30 cellular contexts compared by ENCODE assay signal in genomic region chr6:74581681-74582080, GRCh38.
"Had no signal": no experiment of that assay in that cellular context is flagged by ENCODE, and none has a peak within 500 bp of the region (broad histone marks: within the 10 kb centered on the region; RNA-seq: fewer than 3 reads in every experiment).

No MANE protein-coding gene starts in this region.

- H3K4me1 ChIP-seq: breast epithelium, colonic mucosa, esophagus squamous epithelium had no signal

- H3K4me3 ChIP-seq: ascending aorta, breast epithelium, colonic mucosa, esophagus squamous epithelium, gastroesophageal sphincter had no signal

- H3K9me3 ChIP-seq: ascending aorta, breast epithelium, colonic mucosa, esophagus squamous epithelium, gastroesophageal sphincter had no signal

- H3K27me3 ChIP-seq: ascending aorta, breast epithelium, colonic mucosa, esophagus squamous epithelium, gastroesophageal sphincter had no signal

- ATAC-seq: activated CD4-positive, alpha-beta T cell treated with anti-CD3 and anti-CD28 coated beads for 36 hours; activated CD8-positive, alpha-beta T cell treated with anti-CD3 and anti-CD28 coated beads, Interleukin-2, amount 10 ng/mL, durations not matched to agents 7 days and 5 days; activated naive CD4-positive, alpha-beta T cell treated with anti-CD3 and anti-CD28 coated beads, Interleukin-2, amount 50 U/mL, for 72 hours; activated T-cell treated with anti-CD3 and anti-CD28 coated beads, Interleukin-2, amount 50 U/mL, for 72 hours; gastroesophageal sphincter; T-helper 17 cell had no signal

- H3K36me3 ChIP-seq: ascending aorta, breast epithelium, colonic mucosa, esophagus squamous epithelium, gastroesophageal sphincter, WERI-Rb-1 had no signal

- H3K27ac ChIP-seq: ascending aorta, breast epithelium, colonic mucosa, epithelial cell of prostate, esophagus squamous epithelium, gastroesophageal sphincter, WERI-Rb-1 had no signal

- FAIRE-seq: endometrium, endothelial cell of umbilical vein had no signal

- DNase-seq: activated B cell treated with CpG ODN at 0.5 μM for 24 hours; activated CD4-positive, alpha-beta memory T cell treated with anti-CD3 and anti-CD28 coated beads for 36 hours; activated CD4-positive, alpha-beta T cell treated with anti-CD3 and anti-CD28 coated beads for 36 hours; activated CD4-positive, alpha-beta T cell treated with anti-CD3 and anti-CD28 coated beads, Interleukin-2, amount 10 ng/mL, durations not matched to agents 24 days and 14 days; activated CD4-positive, CD25-positive, alpha-beta regulatory T cell treated with anti-CD3 and anti-CD28 coated beads, Interleukin-2, amount 50 U/mL, for 72 hours; activated CD8-positive, alpha-beta memory T cell treated with anti-CD3 and anti-CD28 coated beads, Interleukin-2, amount 50 U/mL, for 48 hours; activated CD8-positive, alpha-beta T cell treated with anti-CD3 and anti-CD28 coated beads, Interleukin-2, amount 10 ng/mL, durations not matched to agents 7 days and 5 days; activated gamma-delta T cell; activated naive CD4-positive, alpha-beta T cell; activated naive CD4-positive, alpha-beta T cell treated with anti-CD3 and anti-CD28 coated beads, Interleukin-2, amount 10 ng/mL, durations not matched to agents 7 days and 5 days; activated naive CD8-positive, alpha-beta T cell treated with anti-CD3 and anti-CD28 coated beads, Interleukin-2, amount 10 ng/mL, durations not matched to agents 7 days and 5 days; activated T-cell treated with anti-CD3 and anti-CD28 coated beads for 4 hours; activated T-cell treated with anti-CD3 and anti-CD28 coated beads, Interleukin-2, amount 50 U/mL, for 24 hours; activated T-cell treated with anti-CD3 and anti-CD28 coated beads, Interleukin-2, amount 50 U/mL, for 72 hours; caudate nucleus; colonic mucosa; effector CD8-positive, alpha-beta T cell; esophagus squamous epithelium; foreskin melanocyte; T-helper 1 cell; T-helper 17 cell; T1000; WERI-Rb-1 had no signal
